ENCODE assay signal across 8 cellular contexts in genomic region chr9:109120204-109120789, GRCh38. TPM values are rescaled to one million over a fixed set of nuclear protein-coding genes. Genes with fewer than 3 reads are reported as not detected.
DNase-seq lines count a peak whose midpoint lies in the region; ATAC-seq and TF ChIP-seq lines count a peak whose summit lies in the region.

No MANE protein-coding gene starts in this region.

- peaks cover 0 to 23% (median 0%) of the 10 kb centered on the region in 3 donors for H3K36me3 Mint-ChIP-seq in CD8-positive, alpha-beta memory T cell
- peaks cover 15% of the 10 kb centered on the region for H3K36me3 Mint-ChIP-seq in brain
- peaks cover 6% of the 10 kb centered on the region for H3K36me3 Mint-ChIP-seq in natural killer cell treated with Interleukin-12 subunit alpha and Interleukin-12 subunit beta and Interleukin-15 and Interleukin-18, amount 100 ng/mL, for 72 hours

- no peaks in the 10 kb centered on the region for H3K9me3 Mint-ChIP-seq in CD8-positive, alpha-beta memory T cell
- no peaks in the 10 kb centered on the region for H3K9me3 Mint-ChIP-seq in brain
- no peaks in the 10 kb centered on the region for H3K9me3 Mint-ChIP-seq in natural killer cell treated with Interleukin-12 subunit alpha and Interleukin-12 subunit beta and Interleukin-15 and Interleukin-18, amount 100 ng/mL, for 72 hours

- H4K20me1 ChIP-seq in Karpas-422 (ENCODE audit: insufficient read depth, low read depth, low read length): peaks cover 30% of the 10 kb centered on the region

- H3K4me1 Mint-ChIP-seq in CD8-positive, alpha-beta memory T cell: peaks cover 34 to 42% (median 39%) of the 10 kb centered on the region in 3 donors
- H3K4me1 Mint-ChIP-seq in brain: peaks cover 51% of the 10 kb centered on the region
- peaks cover 23 to 30% of the 10 kb centered on the region in 2 donors for H3K4me1 Mint-ChIP-seq in natural killer cell treated with Interleukin-12 subunit alpha and Interleukin-12 subunit beta and Interleukin-15 and Interleukin-18, amount 100 ng/mL, for 72 hours (ENCODE audit: low read depth in 2 of 2)

- H3K4me3 ChIP-seq in CD8-positive, alpha-beta memory T cell (ENCODE audit: low read length): peak overlapping the region; percentile 6
- H3K4me3 ChIP-seq in Karpas-422 (ENCODE audit: low read length): peak overlapping the region; percentile 57

- no peak for ATAC-seq in natural killer cell treated with Interleukin-12 subunit alpha and Interleukin-12 subunit beta and Interleukin-15 and Interleukin-18, amount 100 ng/mL, for 72 hours

- H3K27me3 Mint-ChIP-seq in CD8-positive, alpha-beta memory T cell: no peaks in the 10 kb centered on the region
- no peaks in the 10 kb centered on the region for H3K27me3 Mint-ChIP-seq in brain
- peaks cover 0 to 2% of the 10 kb centered on the region in 2 donors for H3K27me3 Mint-ChIP-seq in natural killer cell treated with Interleukin-12 subunit alpha and Interleukin-12 subunit beta and Interleukin-15 and Interleukin-18, amount 100 ng/mL, for 72 hours

- no peaks in the 10 kb centered on the region for H3K9me3 ChIP-seq in CD8-positive, alpha-beta memory T cell (ENCODE audit: low read length)
- H3K9me3 ChIP-seq in Karpas-422 (ENCODE audit: low read length): no peaks in the 10 kb centered on the region

- TF ChIP-seq CTCF in brain (conservative IDR thresholded peaks at IDR 0.05): no peak

- H2AFZ ChIP-seq in Karpas-422 (ENCODE audit: low read length): peak overlapping the region; percentile 77

- H3K27ac Mint-ChIP-seq in CD8-positive, alpha-beta memory T cell: peak overlapping the region in 7 of 8 donors; percentile 15 to 78 (median 37)
- peak overlapping the region in 3 of 5 experiments; percentile 38 to 82 (median 52) for H3K27ac Mint-ChIP-seq in brain
- H3K27ac Mint-ChIP-seq in natural killer cell treated with Interleukin-12 subunit alpha and Interleukin-12 subunit beta and Interleukin-15 and Interleukin-18, amount 100 ng/mL, for 72 hours: peak overlapping the region; percentile 65 to 72

- no peaks in the 10 kb centered on the region for H3K27me3 ChIP-seq in CD8-positive, alpha-beta memory T cell (ENCODE audit: insufficient read depth, low read length, poor library complexity, severe bottlenecking)
- H3K27me3 ChIP-seq in Karpas-422 (ENCODE audit: low read length): no peaks in the 10 kb centered on the region

- peaks cover 38% of the 10 kb centered on the region for H3K4me1 ChIP-seq in CD8-positive, alpha-beta memory T cell (ENCODE audit: insufficient read depth, low read length)
- H3K4me1 ChIP-seq in Karpas-422 (ENCODE audit: low read length): peaks cover 47% of the 10 kb centered on the region

- peak overlapping the region; percentile 78 for H3K4me2 ChIP-seq in Karpas-422 (ENCODE audit: low read depth, low read length, poor library complexity, severe bottlenecking)

- no peaks in the 10 kb centered on the region for H3K36me3 ChIP-seq in CD8-positive, alpha-beta memory T cell (ENCODE audit: insufficient read depth, low read length)
- peaks cover 5% of the 10 kb centered on the region; the same call in 1 of the 2 replicates for H3K36me3 ChIP-seq in Karpas-422 (ENCODE audit: insufficient read depth, low read length)

- H3K79me2 ChIP-seq in Karpas-422 (ENCODE audit: low read length): peaks cover 44% of the 10 kb centered on the region

- H3K4me3 Mint-ChIP-seq in CD8-positive, alpha-beta memory T cell: peak overlapping the region in 6 of 7 donors; percentile 92 to 99 (median 96)
- peak overlapping the region; percentile 70 to 96 (median 95) for H3K4me3 Mint-ChIP-seq in brain
- H3K4me3 Mint-ChIP-seq in natural killer cell treated with Interleukin-12 subunit alpha and Interleukin-12 subunit beta and Interleukin-15 and Interleukin-18, amount 100 ng/mL, for 72 hours: peak overlapping the region; percentile 56

- no peaks in the 10 kb centered on the region for H3K9me2 ChIP-seq in Karpas-422 (replicated peaks; ENCODE audit: insufficient read depth, low read length)

- no peak for DNase-seq in CD8-positive, alpha-beta memory T cell
- DNase-seq in Karpas-422 (no peak), SIG-M5 (lab: John Stamatoyannopoulos, UW) (no peak), dermis blood vessel endothelial cell (no peak), NCI-H524 (lab: John Stamatoyannopoulos, UW) (no peak), NCI-H1436 treated with DMSO at 0.1 percent for 48 hours (lab: John Stamatoyannopoulos, UW) (no peak)
- DNase-seq in natural killer cell treated with Interleukin-12 subunit alpha and Interleukin-12 subunit beta and Interleukin-15 and Interleukin-18, amount 100 ng/mL, for 72 hours (ENCODE audit: low spot score): no peak

- POLR2A ChIA-PET in CD8-positive, alpha-beta memory T cell (lab: Charles Lee): interaction anchor here (0.6 to 1.6 kb wide), 5 partner anchors 11 to 50 kb away, joined by 3 to 6 read pairs (median 4); no protein-coding TSS in a partner anchor

- H3K27ac ChIP-seq in CD8-positive, alpha-beta memory T cell (ENCODE audit: low read depth, low read length): peak overlapping the region; percentile 51
- peak overlapping the region; percentile 25; the same call in 1 of the 2 replicates for H3K27ac ChIP-seq in Karpas-422 (ENCODE audit: low read length)

- CTCF ChIA-PET in CD8-positive, alpha-beta memory T cell (lab: Charles Lee): interaction anchor here (0.9 to 1.6 kb wide), 4 partner anchors 9 to 76 kb away, joined by 3 to 7 read pairs (median 4); no protein-coding TSS in a partner anchor

- peak overlapping the region; percentile 63 for H3K9ac ChIP-seq in Karpas-422 (ENCODE audit: low read length)

RNA-seq across cellular contexts. Expression of gene TMEM245, which starts 0.6 kb away (rescaled TPM):
- 10 to 100 TPM; 34.4 to 35.2 TPM for total RNA-seq in CD8-positive, alpha-beta memory T cell
- polyA plus RNA-seq in CD8-positive, alpha-beta memory T cell: 24.4 TPM
- total RNA-seq in Karpas-422 (2014; rRNA removed; shearing (Covaris generic); ENCODE audit: low replicate concordance): 24.2 and 37.9 TPM in 2 replicates
- 27.7 TPM for polyA plus RNA-seq in brain (ENCODE audit: insufficient read depth, low read depth, low replicate concordance)
- 10 to 100 TPM; 23.9 to 26.7 TPM for total RNA-seq in natural killer cell treated with Interleukin-12 subunit alpha and Interleukin-12 subunit beta and Interleukin-15 and Interleukin-18, amount 100 ng/mL, for 72 hours
- 82.4 and 119 TPM in 2 replicates for total RNA-seq in dermis blood vessel endothelial cell

RNA-seq across cellular contexts. Expression of gene FRRS1L, which starts 46.8 kb away (rescaled TPM):
- total RNA-seq in CD8-positive, alpha-beta memory T cell: not detected
- not detected for polyA plus RNA-seq in CD8-positive, alpha-beta memory T cell
- not detected in 2 replicates for total RNA-seq in Karpas-422 (2014; rRNA removed; shearing (Covaris generic); ENCODE audit: low replicate concordance)
- polyA plus RNA-seq in brain (ENCODE audit: insufficient read depth, low read depth, low replicate concordance): 7.0 TPM
- not detected for total RNA-seq in natural killer cell treated with Interleukin-12 subunit alpha and Interleukin-12 subunit beta and Interleukin-15 and Interleukin-18, amount 100 ng/mL, for 72 hours
- under 0.01 and 0.05 TPM in 2 replicates for total RNA-seq in dermis blood vessel endothelial cell
